Comparison of ENCODE assay signal across 1 cellular context in the genomic region with DNA sequence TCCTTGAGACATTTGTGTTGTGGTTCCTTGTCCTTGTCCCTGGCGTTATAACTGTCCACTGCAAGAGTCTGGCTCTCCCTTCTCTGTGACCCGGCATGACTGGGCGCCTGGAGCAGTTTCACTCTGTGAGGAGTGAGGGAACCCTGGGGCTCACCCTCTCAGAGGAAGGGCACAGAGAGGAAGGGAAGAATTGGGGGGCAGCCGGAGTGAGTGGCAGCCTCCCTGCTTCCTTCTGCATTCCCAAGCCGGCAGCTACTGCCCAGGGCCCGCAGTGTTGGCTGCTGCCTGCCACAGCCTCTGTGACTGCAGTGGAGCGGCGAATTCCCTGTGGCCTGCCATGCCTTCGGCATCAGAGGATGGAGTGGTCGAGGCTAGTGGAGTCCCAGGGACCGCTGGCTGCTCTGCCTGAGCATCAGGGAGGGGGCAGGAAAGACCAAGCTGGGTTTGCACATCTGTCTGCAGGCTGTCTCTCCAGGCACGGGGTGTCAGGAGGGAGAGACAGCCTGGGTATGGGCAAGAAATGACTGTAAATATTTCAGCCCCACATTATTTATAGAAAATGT.
TF ChIP-seq lines count a peak whose summit lies in the region.

No MANE protein-coding gene starts in this region.

TF ChIP-seq in K562, 482 proteins besides CTCF, POLR2A, EP300 and RAD21:
- TF ChIP-seq PURB (CRISPR knock-in tag; IDR thresholded peaks at IDR 0.05; ENCODE audit: low read depth) (no peak), POLR2G (IDR thresholded peaks at IDR 0.05; ENCODE audit: low read depth, low read length) (peak; percentile 50; the same call in 1 of the 2 replicates)
